8 cellular contexts compared by ENCODE assay signal in the genomic region with DNA sequence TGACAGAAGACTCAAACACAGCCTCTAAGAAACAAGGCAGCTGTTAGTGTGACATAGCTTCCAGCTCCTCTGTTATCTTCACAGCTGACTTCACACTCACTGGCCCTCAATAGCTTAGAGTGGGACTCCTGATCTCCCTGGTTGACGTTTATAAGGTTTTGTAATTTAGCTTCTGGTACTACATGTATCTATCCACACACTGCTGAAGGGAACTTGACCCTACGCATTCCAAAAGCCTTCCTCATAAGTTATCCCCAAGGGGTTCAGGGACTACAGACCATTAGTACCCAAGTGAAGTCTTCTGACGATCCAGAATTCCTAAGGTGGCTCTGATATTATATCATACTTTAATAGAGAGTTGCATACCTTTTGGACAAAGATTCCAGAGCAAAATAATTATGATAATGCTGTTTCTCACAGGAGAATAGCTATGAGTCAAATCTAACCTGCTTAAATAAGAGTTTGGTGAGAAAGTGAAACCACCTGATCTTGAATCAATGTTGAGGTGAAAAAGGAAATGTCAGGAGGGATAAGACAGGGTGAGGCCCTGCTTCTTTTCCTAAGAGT. TPM values are rescaled to one million over a fixed set of nuclear protein-coding genes. Genes with fewer than 3 reads are reported as not detected.
DNase-seq lines count a peak whose midpoint lies in the region; ATAC-seq and TF ChIP-seq lines count a peak whose summit lies in the region.

No MANE protein-coding gene starts in this region.

- DNase-seq in CD4-positive, alpha-beta memory T cell = no peak
- DNase-seq in HCT116 (ENCODE audit: low read depth, low spot score) (no peak), kidney epithelial cell (ENCODE audit: low read depth) (peak; percentile 45), nucleus accumbens (lab: John Stamatoyannopoulos, UW) (no peak), middle frontal gyrus (ENCODE audit: extremely low spot score, low spot score) (no peak)

- ATAC-seq in HCT116 (no peak), HG02840 (IDR thresholded peaks at IDR 0.05; ENCODE audit: low FRiP score, unreplicated experiment) (no peak), HG02938 (IDR thresholded peaks at IDR 0.05; ENCODE audit: unreplicated experiment) (no peak)
- ATAC-seq in activated T-helper 17 cell treated with anti-CD3 and anti-CD28 coated beads, Interleukin-2, amount 50 U/mL, for 72 hours (replicated peaks) = peak; percentile 96

- no peaks in the 10 kb centered on the region for H3K9me3 Mint-ChIP-seq in CD4-positive, alpha-beta memory T cell
- no peaks in the 10 kb centered on the region for H3K9me3 Mint-ChIP-seq in activated T-helper 17 cell treated with anti-CD3 and anti-CD28 coated beads, Interleukin-2, amount 50 U/mL, for 72 hours

- POLR2A ChIA-PET in CD4-positive, alpha-beta memory T cell (lab: Charles Lee; ENCODE audit: partially characterized antibody) = no interaction called here
- POLR2A ChIA-PET in HCT116 (lab: Charles Lee) = interaction anchor here (1.0 kb wide), 1 partner anchor 33 kb away, joined by 3 read pairs; no protein-coding TSS in a partner anchor

- H3K9me2 ChIP-seq in HCT116 (ENCODE audit: insufficient read depth) = no peaks in the 10 kb centered on the region

- H3K4me1 ChIP-seq in CD4-positive, alpha-beta memory T cell (ENCODE audit: insufficient read depth, low read length) = peaks cover 11% of the 10 kb centered on the region
- peaks cover 0 to 10% of the 10 kb centered on the region in 2 experiments; a peak in 2 of 4 replicates for H3K4me1 ChIP-seq in HCT116 (ENCODE audit: control insufficient read depth in 1 of 2, insufficient read depth in 2 of 2, low read length in 2 of 2)

- H3K27me3 Mint-ChIP-seq in CD4-positive, alpha-beta memory T cell = no peaks in the 10 kb centered on the region
- no peaks in the 10 kb centered on the region for H3K27me3 Mint-ChIP-seq in activated T-helper 17 cell treated with anti-CD3 and anti-CD28 coated beads, Interleukin-2, amount 50 U/mL, for 72 hours

- no peak for TF ChIP-seq CTCF in HCT116 (IDR thresholded peaks at IDR 0.05 in 2 of 3, conservative IDR thresholded peaks at IDR 0.05 in 1 of 3; ENCODE audit: borderline replicate concordance in 1 of 3, insufficient read depth in 1 of 3, low read depth in 2 of 3, low read length in 2 of 3)
- no peak for TF ChIP-seq CTCF in kidney epithelial cell (IDR thresholded peaks at IDR 0.05; ENCODE audit: insufficient read depth, low read length, poor library complexity, severe bottlenecking)

- no peak overlapping the region for H3K4me3 ChIP-seq in CD4-positive, alpha-beta memory T cell (ENCODE audit: low read length in 2 of 2)
- no peak overlapping the region for H3K4me3 ChIP-seq in HCT116 (replicated peaks in 1 of 2; ENCODE audit: low read depth in 1 of 2, low read length in 2 of 2)
- H3K4me3 ChIP-seq in kidney epithelial cell (ENCODE audit: low read depth, low read length) = no peak overlapping the region

- intact Hi-C loops in CD4-positive, alpha-beta memory T cell (cut with micrococcal nuclease) = no loop called here
- intact Hi-C loops in HCT116 (cut with micrococcal nuclease) = no loop called here

- BruUV-seq in HCT116 (replicated peaks; lab: Mats Ljungman, UMichigan) = no TSS peak

- no peak overlapping the region for H2AFZ ChIP-seq in HCT116 (ENCODE audit: low read depth, low read length, poor library complexity, severe bottlenecking)

- no peak overlapping the region for H3K9ac ChIP-seq in HCT116 (ENCODE audit: low read length)

- no peak overlapping the region for H3K27ac ChIP-seq in CD4-positive, alpha-beta memory T cell (ENCODE audit: low read depth, low read length)
- no peak overlapping the region for H3K27ac ChIP-seq in HCT116 (ENCODE audit: low read depth, low read length)

- TF ChIP-seq POLR2A in HCT116 (IDR thresholded peaks at IDR 0.05; ENCODE audit: borderline replicate concordance, extremely low read depth, insufficient read depth, insufficient read length) = no peak

- H3K9me3 ChIP-seq in CD4-positive, alpha-beta memory T cell (ENCODE audit: control insufficient read depth in 1 of 2, low read length in 2 of 2) = no peaks in the 10 kb centered on the region
- no peaks in the 10 kb centered on the region for H3K9me3 ChIP-seq in HCT116 (ENCODE audit: control insufficient read depth in 1 of 2, insufficient read depth in 1 of 2, low read depth in 1 of 2, low read length in 2 of 2)

- no peaks in the 10 kb centered on the region for H3K27me3 ChIP-seq in CD4-positive, alpha-beta memory T cell (ENCODE audit: insufficient read depth, low read length)
- no peaks in the 10 kb centered on the region for H3K27me3 ChIP-seq in HCT116 (ENCODE audit: insufficient read depth, low read length)
- H3K27me3 ChIP-seq in kidney epithelial cell (ENCODE audit: control insufficient read depth, insufficient read depth, low read length) = no peaks in the 10 kb centered on the region

- peaks cover 12 to 14% (median 13%) of the 10 kb centered on the region in 4 donors for H3K4me1 Mint-ChIP-seq in CD4-positive, alpha-beta memory T cell
- peaks cover 13% of the 10 kb centered on the region for H3K4me1 Mint-ChIP-seq in activated T-helper 17 cell treated with anti-CD3 and anti-CD28 coated beads, Interleukin-2, amount 50 U/mL, for 72 hours

- RAD21 ChIA-PET in HCT116 (lab: Charles Lee; ENCODE audit: low non-redundant PET in 1 of 2, low total read pairs in 2 of 2, uncharacterized antibody in 2 of 2, unreplicated experiment in 2 of 2) = interaction anchor here in 1 of 2 experiments (0.5 kb wide), 1 partner anchor 57 kb away, joined by 3 read pairs; no protein-coding TSS in a partner anchor

- H3K27ac Mint-ChIP-seq in CD4-positive, alpha-beta memory T cell = peak overlapping the region in 4 of 7 donors; percentile 28 to 52 (median 46)
- peak overlapping the region; percentile 61 for H3K27ac Mint-ChIP-seq in activated T-helper 17 cell treated with anti-CD3 and anti-CD28 coated beads, Interleukin-2, amount 50 U/mL, for 72 hours

- no peaks in the 10 kb centered on the region for H4K20me1 ChIP-seq in HCT116 (ENCODE audit: insufficient read depth)

- H3K36me3 Mint-ChIP-seq in CD4-positive, alpha-beta memory T cell = no peaks in the 10 kb centered on the region
- H3K36me3 Mint-ChIP-seq in activated T-helper 17 cell treated with anti-CD3 and anti-CD28 coated beads, Interleukin-2, amount 50 U/mL, for 72 hours (ENCODE audit: low read depth) = no peaks in the 10 kb centered on the region

- CTCF ChIA-PET in CD4-positive, alpha-beta memory T cell (lab: Charles Lee; ENCODE audit: partially characterized antibody) = interaction anchor here (0.9 to 1.7 kb wide), 2 partner anchors 19 kb away, joined by 3 to 4 read pairs; no protein-coding TSS in a partner anchor
- CTCF ChIA-PET in HCT116 (lab: Charles Lee) = no interaction called here

- peak overlapping the region in 3 of 8 donors; percentile 3 to 55 (median 41) for H3K4me3 Mint-ChIP-seq in CD4-positive, alpha-beta memory T cell
- H3K4me3 Mint-ChIP-seq in activated T-helper 17 cell treated with anti-CD3 and anti-CD28 coated beads, Interleukin-2, amount 50 U/mL, for 72 hours = peak overlapping the region; percentile 19

- peak overlapping the region; percentile 38 for H3K4me2 ChIP-seq in HCT116 (ENCODE audit: low read length)

- no peaks in the 10 kb centered on the region for H3K36me3 ChIP-seq in CD4-positive, alpha-beta memory T cell (ENCODE audit: insufficient read depth, low read length)
- H3K36me3 ChIP-seq in HCT116 (ENCODE audit: control insufficient read depth in 1 of 2, insufficient read depth in 2 of 2, low read length in 2 of 2) (no peaks in the 10 kb centered on the region), kidney epithelial cell (ENCODE audit: control insufficient read depth, insufficient read depth, low read length) (no peaks in the 10 kb centered on the region)

- no peak for TF ChIP-seq RAD21 in HCT116 (IDR thresholded peaks at IDR 0.05; ENCODE audit: low read depth)

- H3K79me2 ChIP-seq in HCT116 (ENCODE audit: insufficient read depth, low read length) = no peaks in the 10 kb centered on the region

TF ChIP-seq in HCT116, 20 proteins besides CTCF, POLR2A, EP300 and RAD21 (continues in another document):
- TF ChIP-seq POLR2AphosphoS5 (IDR thresholded peaks at IDR 0.05; ENCODE audit: low read depth, low read length) = no peak
- TF ChIP-seq, protein P1, sequence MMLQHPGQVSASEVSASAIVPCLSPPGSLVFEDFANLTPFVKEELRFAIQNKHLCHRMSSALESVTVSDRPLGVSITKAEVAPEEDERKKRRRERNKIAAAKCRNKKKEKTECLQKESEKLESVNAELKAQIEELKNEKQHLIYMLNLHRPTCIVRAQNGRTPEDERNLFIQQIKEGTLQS (IDR thresholded peaks at IDR 0.05) = no peak
- no peak for TF ChIP-seq CEBPB (IDR thresholded peaks at IDR 0.05; ENCODE audit: low read depth)
- no peak for TF ChIP-seq EZH2 (IDR thresholded peaks at IDR 0.05)

RNA-seq across cellular contexts. Expression of a gene that starts 14.5 kb away (rescaled TPM):
- total RNA-seq in CD4-positive, alpha-beta memory T cell = 10 to 100 TPM; 13.0 to 15.2 TPM
- 1 to 10 TPM; 4.8 to 7.2 TPM for polyA plus RNA-seq in CD4-positive, alpha-beta memory T cell
- total RNA-seq in HCT116 (2021; ENCODE audit: unreplicated experiment) (161 TPM), kidney epithelial cell (40.7 and 54.2 TPM in 2 replicates)
- 61.0 and 69.6 TPM in 2 replicates for polyA plus RNA-seq in HCT116 (2012)
- 10 to 100 TPM; 36.9 to 73.7 TPM for total RNA-seq in activated T-helper 17 cell treated with anti-CD3 and anti-CD28 coated beads, Interleukin-2, amount 50 U/mL, for 72 hours

RNA-seq across cellular contexts. Expression of a gene that starts 14.6 kb away (rescaled TPM):
- 10 to 100 TPM; 27.3 to 35.7 TPM for total RNA-seq in CD4-positive, alpha-beta memory T cell
- 10 to 100 TPM in 1 of 2 donors, 1 to 10 TPM in 1; 2.8 to 13.2 TPM for polyA plus RNA-seq in CD4-positive, alpha-beta memory T cell
- total RNA-seq in HCT116 (2021; ENCODE audit: unreplicated experiment) (24.6 TPM), kidney epithelial cell (14.5 and 25.1 TPM in 2 replicates)
- polyA plus RNA-seq in HCT116 (2012) = 12.0 and 16.6 TPM in 2 replicates
- total RNA-seq in activated T-helper 17 cell treated with anti-CD3 and anti-CD28 coated beads, Interleukin-2, amount 50 U/mL, for 72 hours = 10 to 100 TPM; 29.2 to 36.7 TPM

RNA-seq across cellular contexts. Expression of a gene that starts 16.3 kb away (rescaled TPM):
- total RNA-seq in CD4-positive, alpha-beta memory T cell = not detected
- not detected for polyA plus RNA-seq in CD4-positive, alpha-beta memory T cell
- total RNA-seq in HCT116 (2021; ENCODE audit: unreplicated experiment) (not detected), kidney epithelial cell (not detected in 2 replicates)
- 0.04 TPM in 1 of 2 replicates, not detected in the other for polyA plus RNA-seq in HCT116 (2012)
- not detected for total RNA-seq in activated T-helper 17 cell treated with anti-CD3 and anti-CD28 coated beads, Interleukin-2, amount 50 U/mL, for 72 hours
